16 cellular contexts compared by ENCODE assay signal in genomic region chr1:223684488-223684792, GRCh38. TPM values are rescaled to one million over a fixed set of nuclear protein-coding genes. Genes with fewer than 3 reads are reported as not detected.
A peak's percentile ranks its signal among the peaks of the same experiment; 100 is the strongest.
DNase-seq lines count a peak whose midpoint lies in the region; ATAC-seq and TF ChIP-seq lines count a peak whose summit lies in the region.
"Had no signal": no experiment of that assay in that cellular context is flagged by ENCODE, and none has a peak within 500 bp of the region (broad histone marks: within the 10 kb centered on the region; RNA-seq: fewer than 3 reads in every experiment).

No MANE protein-coding gene starts in this region.

- peaks cover 8% of the 10 kb centered on the region for H3K4me1 ChIP-seq in KMS-11 (ENCODE audit: low read depth, poor library complexity, severe bottlenecking)
- H3K4me1 ChIP-seq in CD4-positive, alpha-beta memory T cell (ENCODE audit: insufficient read depth, low read length) = no peaks in the 10 kb centered on the region
- H3K4me1 ChIP-seq: BE2C had no signal

- H3K4me3 ChIP-seq in KMS-11 (IDR thresholded peaks at IDR 0.05; ENCODE audit: insufficient read depth, low read depth, low read length) (no peak overlapping the region), SU-DHL-6 (ENCODE audit: insufficient read depth, low read length, poor library complexity, severe bottlenecking) (no peak overlapping the region)
- H3K4me3 ChIP-seq in CD4-positive, alpha-beta memory T cell (ENCODE audit: low read length in 2 of 2) = no peak overlapping the region
- H3K4me3 ChIP-seq: GM23248, K562 had no signal

- H4K20me1 ChIP-seq in KMS-11 (ENCODE audit: insufficient read depth) = no peaks in the 10 kb centered on the region
- H4K20me1 ChIP-seq in SU-DHL-6 (ENCODE audit: low read depth, low read length) = no peaks in the 10 kb centered on the region

- POLR2A ChIA-PET in activated CD8-positive, alpha-beta T cell treated with anti-CD3 and anti-CD28 coated beads for 36 hours (lab: Charles Lee) = no interaction called here
- POLR2A ChIA-PET in activated CD8-positive, alpha-beta T cell treated with anti-CD3 and anti-CD28 coated beads, Interleukin-2, amount 10 ng/mL, durations not matched to agents 7 days and 5 days (lab: Charles Lee) = no interaction called here
- POLR2A ChIA-PET in CD4-positive, alpha-beta memory T cell (lab: Charles Lee; ENCODE audit: partially characterized antibody) = no interaction called here

- H3K4me1 Mint-ChIP-seq in activated CD8-positive, alpha-beta T cell treated with anti-CD3 and anti-CD28 coated beads for 36 hours (ENCODE audit: low read depth) = no peaks in the 10 kb centered on the region
- H3K4me1 Mint-ChIP-seq in activated CD8-positive, alpha-beta T cell treated with anti-CD3 and anti-CD28 coated beads, Interleukin-2, amount 10 ng/mL, durations not matched to agents 7 days and 5 days (ENCODE audit: low read depth) = no peaks in the 10 kb centered on the region
- peaks cover 5% of the 10 kb centered on the region for H3K4me1 Mint-ChIP-seq in type B pancreatic cell (ENCODE audit: unreplicated experiment)
- H3K4me1 Mint-ChIP-seq in CD4-positive, alpha-beta memory T cell = no peaks in the 10 kb centered on the region

- H3K27ac ChIP-seq in KMS-11 = no peak overlapping the region
- no peak overlapping the region for H3K27ac ChIP-seq in SU-DHL-6 (ENCODE audit: low read depth, low read length)
- H3K27ac ChIP-seq in CD4-positive, alpha-beta memory T cell (ENCODE audit: low read depth, low read length) = no peak overlapping the region
- H3K27ac ChIP-seq: GM23248 had no signal

- ATAC-seq in activated CD8-positive, alpha-beta T cell treated with anti-CD3 and anti-CD28 coated beads for 36 hours = peak; percentile 20
- no peak for ATAC-seq in activated CD8-positive, alpha-beta T cell treated with anti-CD3 and anti-CD28 coated beads, Interleukin-2, amount 10 ng/mL, durations not matched to agents 7 days and 5 days
- no peak for ATAC-seq in HG02852 (IDR thresholded peaks at IDR 0.05; ENCODE audit: unreplicated experiment)

- H2AFZ ChIP-seq in KMS-11 (ENCODE audit: low read depth) (no peak overlapping the region), SU-DHL-6 (ENCODE audit: low read depth, low read length, severe bottlenecking) (no peak overlapping the region)
- H2AFZ ChIP-seq: GM23248 had no signal

- H3K79me2 ChIP-seq in KMS-11 (ENCODE audit: insufficient read depth, low read depth) (no peaks in the 10 kb centered on the region), SU-DHL-6 (ENCODE audit: insufficient read depth, low read length) (no peaks in the 10 kb centered on the region)

- H3F3A ChIP-seq in SU-DHL-6 (ENCODE audit: insufficient read depth) = no peaks in the 10 kb centered on the region

- no peaks in the 10 kb centered on the region for H3K36me3 ChIP-seq in KMS-11 (ENCODE audit: insufficient read depth)
- H3K36me3 ChIP-seq in SU-DHL-6 (ENCODE audit: low read length) = no peaks in the 10 kb centered on the region
- H3K36me3 ChIP-seq in CD4-positive, alpha-beta memory T cell (ENCODE audit: insufficient read depth, low read length) = no peaks in the 10 kb centered on the region
- H3K36me3 ChIP-seq: BE2C had no signal

- H3K27ac Mint-ChIP-seq in activated CD8-positive, alpha-beta T cell treated with anti-CD3 and anti-CD28 coated beads for 36 hours = no peak overlapping the region
- H3K27ac Mint-ChIP-seq in activated CD8-positive, alpha-beta T cell treated with anti-CD3 and anti-CD28 coated beads, Interleukin-2, amount 10 ng/mL, durations not matched to agents 7 days and 5 days = no peak overlapping the region
- no peak overlapping the region for H3K27ac Mint-ChIP-seq in type B pancreatic cell
- no peak overlapping the region for H3K27ac Mint-ChIP-seq in CD4-positive, alpha-beta memory T cell
- H3K27ac Mint-ChIP-seq: CD4-positive, alpha-beta T cell; T-cell had no signal

- no peaks in the 10 kb centered on the region for H3K9me3 Mint-ChIP-seq in activated CD8-positive, alpha-beta T cell treated with anti-CD3 and anti-CD28 coated beads for 36 hours
- H3K9me3 Mint-ChIP-seq in activated CD8-positive, alpha-beta T cell treated with anti-CD3 and anti-CD28 coated beads, Interleukin-2, amount 10 ng/mL, durations not matched to agents 7 days and 5 days (ENCODE audit: insufficient read depth) = no peaks in the 10 kb centered on the region
- no peaks in the 10 kb centered on the region for H3K9me3 Mint-ChIP-seq in type B pancreatic cell
- peaks cover 0 to 13% (median 3%) of the 10 kb centered on the region in 8 donors for H3K9me3 Mint-ChIP-seq in CD4-positive, alpha-beta memory T cell
- H3K9me3 Mint-ChIP-seq: CD4-positive, alpha-beta T cell had no signal

- no peak for DNase-seq in activated CD8-positive, alpha-beta T cell treated with anti-CD3 and anti-CD28 coated beads for 36 hours
- no peak for DNase-seq in activated CD8-positive, alpha-beta T cell treated with anti-CD3 and anti-CD28 coated beads, Interleukin-2, amount 10 ng/mL, durations not matched to agents 7 days and 5 days
- no peak for DNase-seq in type B pancreatic cell (ENCODE audit: extremely low spot score, unreplicated experiment)
- no peak for DNase-seq in anterior cingulate cortex (lab: John Stamatoyannopoulos, UW)
- no peak for DNase-seq in CD4-positive, alpha-beta memory T cell
- DNase-seq: 8988T, NCI-H187 treated with DMSO at 0.1 percent for 48 hours had no signal

- CTCF ChIA-PET in activated CD8-positive, alpha-beta T cell treated with anti-CD3 and anti-CD28 coated beads for 36 hours (lab: Charles Lee) = interaction anchor here (0.7 to 3.7 kb wide), 13 partner anchors 11 to 561 kb away, joined by 3 to 26 read pairs (median 5); no protein-coding TSS in a partner anchor
- CTCF ChIA-PET in activated CD8-positive, alpha-beta T cell treated with anti-CD3 and anti-CD28 coated beads, Interleukin-2, amount 10 ng/mL, durations not matched to agents 7 days and 5 days (lab: Charles Lee) = interaction anchor here (0.9 to 1.5 kb wide), 6 partner anchors 10 to 548 kb away, joined by 3 to 10 read pairs (median 4); no protein-coding TSS in a partner anchor
- CTCF ChIA-PET in CD4-positive, alpha-beta memory T cell (lab: Charles Lee; ENCODE audit: partially characterized antibody) = interaction anchor here (1.1 to 9.9 kb wide), 6 partner anchors 11 to 554 kb away, joined by 4 to 95 read pairs (median 6); no protein-coding TSS in a partner anchor

- H3K27me3 ChIP-seq in KMS-11 (ENCODE audit: insufficient read depth, low read depth) = no peaks in the 10 kb centered on the region
- no peaks in the 10 kb centered on the region for H3K27me3 ChIP-seq in SU-DHL-6 (ENCODE audit: low read length)
- no peaks in the 10 kb centered on the region for H3K27me3 ChIP-seq in CD4-positive, alpha-beta memory T cell (ENCODE audit: insufficient read depth, low read length)

- H3K9ac ChIP-seq in KMS-11 = no peak overlapping the region
- no peak overlapping the region for H3K9ac ChIP-seq in SU-DHL-6 (ENCODE audit: low read length)
- H3K9ac ChIP-seq: GM23248 had no signal

- no peak overlapping the region for H3K4me3 Mint-ChIP-seq in activated CD8-positive, alpha-beta T cell treated with anti-CD3 and anti-CD28 coated beads for 36 hours
- no peak overlapping the region for H3K4me3 Mint-ChIP-seq in activated CD8-positive, alpha-beta T cell treated with anti-CD3 and anti-CD28 coated beads, Interleukin-2, amount 10 ng/mL, durations not matched to agents 7 days and 5 days
- no peak overlapping the region for H3K4me3 Mint-ChIP-seq in type B pancreatic cell
- H3K4me3 Mint-ChIP-seq in CD4-positive, alpha-beta memory T cell = no peak overlapping the region
- H3K4me3 Mint-ChIP-seq: CD4-positive, alpha-beta T cell; T-cell had no signal

- intact Hi-C loops in activated CD8-positive, alpha-beta T cell treated with anti-CD3 and anti-CD28 coated beads for 36 hours (cut with micrococcal nuclease) = loop anchor here (5.0 kb wide), 2 partner anchors 152 to 552 kb away; no protein-coding TSS in a partner anchor
- intact Hi-C loops in CD4-positive, alpha-beta memory T cell (cut with micrococcal nuclease) = loop anchor here (1.0 to 5.0 kb wide), 2 partner anchors 551 to 892 kb away; no protein-coding TSS in a partner anchor

- TF ChIP-seq CTCF in activated CD8-positive, alpha-beta T cell treated with anti-CD3 and anti-CD28 coated beads for 36 hours (IDR thresholded peaks at IDR 0.05) = no peak
- TF ChIP-seq CTCF in KMS-11 (conservative IDR thresholded peaks at IDR 0.05; ENCODE audit: low read depth, low read length) (peak; percentile 54; the same call in 1 of the 2 replicates), SU-DHL-6 (IDR thresholded peaks at IDR 0.05; ENCODE audit: insufficient read depth, low read length, poor library complexity, severe bottlenecking) (peak; percentile 8), type B pancreatic cell (conservative IDR thresholded peaks at IDR 0.05) (peak; percentile 34)

- H3K4me2 ChIP-seq in KMS-11 = no peak overlapping the region
- no peak overlapping the region for H3K4me2 ChIP-seq in SU-DHL-6 (ENCODE audit: low read depth, low read length, poor library complexity, severe bottlenecking)

- H3K27me3 Mint-ChIP-seq in activated CD8-positive, alpha-beta T cell treated with anti-CD3 and anti-CD28 coated beads for 36 hours = peaks cover 3% of the 10 kb centered on the region
- peaks cover 32% of the 10 kb centered on the region for H3K27me3 Mint-ChIP-seq in activated CD8-positive, alpha-beta T cell treated with anti-CD3 and anti-CD28 coated beads, Interleukin-2, amount 10 ng/mL, durations not matched to agents 7 days and 5 days (ENCODE audit: low read depth)
- peaks cover 22% of the 10 kb centered on the region for H3K27me3 Mint-ChIP-seq in type B pancreatic cell
- H3K27me3 Mint-ChIP-seq in CD4-positive, alpha-beta memory T cell = peaks cover 9 to 11% of the 10 kb centered on the region in 2 donors

- no peaks in the 10 kb centered on the region for H3K36me3 Mint-ChIP-seq in activated CD8-positive, alpha-beta T cell treated with anti-CD3 and anti-CD28 coated beads for 36 hours (ENCODE audit: low read depth)
- no peaks in the 10 kb centered on the region for H3K36me3 Mint-ChIP-seq in activated CD8-positive, alpha-beta T cell treated with anti-CD3 and anti-CD28 coated beads, Interleukin-2, amount 10 ng/mL, durations not matched to agents 7 days and 5 days (ENCODE audit: low read depth)
- H3K36me3 Mint-ChIP-seq in type B pancreatic cell = no peaks in the 10 kb centered on the region
- no peaks in the 10 kb centered on the region for H3K36me3 Mint-ChIP-seq in CD4-positive, alpha-beta memory T cell
- H3K36me3 Mint-ChIP-seq: T-cell had no signal

- no peaks in the 10 kb centered on the region for H3K9me3 ChIP-seq in SU-DHL-6 (ENCODE audit: insufficient read depth, low read length)
- no peaks in the 10 kb centered on the region for H3K9me3 ChIP-seq in CD4-positive, alpha-beta memory T cell (ENCODE audit: control insufficient read depth in 1 of 2, low read length in 2 of 2)
- H3K9me3 ChIP-seq: BE2C had no signal

- no peaks in the 10 kb centered on the region for H3K9me2 ChIP-seq in SU-DHL-6 (replicated peaks; ENCODE audit: insufficient read depth, low read length)

RNA-seq across cellular contexts. Expression of gene CAPN8, which starts 18.9 kb away (rescaled TPM):
- total RNA-seq in activated CD8-positive, alpha-beta T cell treated with anti-CD3 and anti-CD28 coated beads for 36 hours = not detected
- total RNA-seq in activated CD8-positive, alpha-beta T cell treated with anti-CD3 and anti-CD28 coated beads, Interleukin-2, amount 10 ng/mL, durations not matched to agents 7 days and 5 days = under 1 TPM in 1 of 2 experiments, not detected in 1; 0.08 TPM
- total RNA-seq in type B pancreatic cell (ENCODE audit: low replicate concordance) = 0.71 and 2.3 TPM in 2 replicates
- total RNA-seq in CD4-positive, alpha-beta memory T cell = under 1 TPM; 0.32 to 0.55 TPM
- under 1 TPM in 1 of 2 donors, not detected in 1; 0.33 TPM for polyA plus RNA-seq in CD4-positive, alpha-beta memory T cell
- total RNA-seq: GM23248, K562, Right ventricle myocardium superior had no signal
- polyA plus RNA-seq: GM23248 had no signal

RNA-seq across cellular contexts. Expression of gene CAPN2, which starts 27.9 kb away (rescaled TPM):
- total RNA-seq in activated CD8-positive, alpha-beta T cell treated with anti-CD3 and anti-CD28 coated beads for 36 hours = 10 to 100 TPM; 31.5 to 33.6 TPM
- 100 to 1,000 TPM; 176 to 178 TPM for total RNA-seq in activated CD8-positive, alpha-beta T cell treated with anti-CD3 and anti-CD28 coated beads, Interleukin-2, amount 10 ng/mL, durations not matched to agents 7 days and 5 days
- 111 and 120 TPM in 2 replicates for total RNA-seq in type B pancreatic cell (ENCODE audit: low replicate concordance)
- 100 to 1,000 TPM; 178 to 180 TPM for total RNA-seq in CD4-positive, alpha-beta memory T cell
- polyA plus RNA-seq in CD4-positive, alpha-beta memory T cell = 100 to 1,000 TPM; 146 to 231 TPM
